In the genomic region with DNA sequence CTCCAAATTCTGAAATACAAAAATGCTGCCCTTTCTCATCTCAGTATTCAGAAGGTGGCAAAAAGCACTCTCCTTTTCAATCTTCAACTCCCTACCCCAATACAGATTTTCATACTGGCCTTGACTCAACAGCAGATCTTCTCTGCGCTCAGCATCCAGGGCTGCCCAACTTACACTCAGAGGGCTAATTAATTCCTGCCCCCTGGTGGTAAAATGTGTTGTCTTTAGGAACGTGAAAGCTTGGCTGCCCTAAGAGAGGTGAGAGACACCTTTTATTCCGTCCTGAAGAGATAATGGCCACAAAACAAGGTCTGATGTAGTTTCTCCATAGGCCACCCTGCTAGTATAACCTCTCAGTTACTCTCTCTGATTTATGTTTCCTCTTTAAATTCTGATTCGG, we compare ENCODE assay signal across 11 cellular contexts. TPM values are rescaled to one million over a fixed set of nuclear protein-coding genes. Genes with fewer than 3 reads are reported as not detected.
A peak's percentile ranks its signal among the peaks of the same experiment; 100 is the strongest.
DNase-seq lines count a peak whose midpoint lies in the region; ATAC-seq and TF ChIP-seq lines count a peak whose summit lies in the region.
"Had no signal": no experiment of that assay in that cellular context is flagged by ENCODE, and none has a peak within 500 bp of the region (broad histone marks: within the 10 kb centered on the region; RNA-seq: fewer than 3 reads in every experiment).

No MANE protein-coding gene starts in this region.

- DNase-seq in GM12864 (ENCODE audit: low read depth) (no peak), NAMALWA (ENCODE audit: low spot score) (peak; percentile 54), brain microvascular endothelial cell (peak; percentile 49), lower lobe of right lung (no peak), NCI-H1105 treated with DMSO at 0.1 percent for 48 hours (lab: John Stamatoyannopoulos, UW) (no peak), spleen (no peak)
- DNase-seq: NK-92 treated with Interleukin-12 subunit alpha and Interleukin-12 subunit beta, amount 100 ng/mL, for 24 hours; pancreas; stomach had no signal

- no peak for TF ChIP-seq POLR2A in spleen (IDR thresholded peaks at IDR 0.05)

- no peaks in the 10 kb centered on the region for H3K4me1 ChIP-seq in lower lobe of right lung
- H3K4me1 ChIP-seq in spleen, result no peaks in the 10 kb centered on the region
- H3K4me1 ChIP-seq: pancreas, stomach had no signal

- ATAC-seq in lower lobe of right lung (peak; percentile 42 to 48), HG03135 (IDR thresholded peaks at IDR 0.05; ENCODE audit: unreplicated experiment) (no peak), HG03108 (IDR thresholded peaks at IDR 0.05; ENCODE audit: unreplicated experiment) (no peak)
- ATAC-seq: pancreas had no signal

- WGBS in spleen, 5 donors, result 62 to 79% (median 70%) methylated on average over 4 of the region's 4 CpGs

- H3K9me3 ChIP-seq in lower lobe of right lung (no peaks in the 10 kb centered on the region), spleen (no peaks in the 10 kb centered on the region)
- H3K9me3 ChIP-seq: pancreas, stomach had no signal

- H3K4me3 ChIP-seq in GM12864 (ENCODE audit: low read depth, low read length) (no peak overlapping the region), brain microvascular endothelial cell (ENCODE audit: low read depth, low read length) (no peak overlapping the region), lower lobe of right lung (no peak overlapping the region), spleen (no peak overlapping the region)
- H3K4me3 ChIP-seq: pancreas, stomach had no signal

- H3K27ac ChIP-seq in brain microvascular endothelial cell (no peak overlapping the region), lower lobe of right lung (no peak overlapping the region), spleen (no peak overlapping the region)
- H3K27ac ChIP-seq: pancreas, stomach had no signal

- intact Hi-C loops in lower lobe of right lung (cut with DNase I), result no loop called here
- intact Hi-C loops in spleen (cut with DNase I; ENCODE audit: low total_unique reads), result no loop called here

- no peaks in the 10 kb centered on the region for H3K27me3 ChIP-seq in brain microvascular endothelial cell (replicated peaks)
- no peaks in the 10 kb centered on the region for H3K27me3 ChIP-seq in lower lobe of right lung (ENCODE audit: low read depth)
- H3K27me3 ChIP-seq in spleen (replicated peaks in 1 of 7), result no peaks in the 10 kb centered on the region
- H3K27me3 ChIP-seq: pancreas, stomach had no signal

- in situ Hi-C loops in brain microvascular endothelial cell (cut with HindIII; ENCODE audit: low pct_ligation_motif_present, low sequenced_read_pairs), result no loop called here

- H3K36me3 ChIP-seq in brain microvascular endothelial cell (replicated peaks) (no peaks in the 10 kb centered on the region), lower lobe of right lung (no peaks in the 10 kb centered on the region), spleen (no peaks in the 10 kb centered on the region)
- H3K36me3 ChIP-seq: pancreas, stomach had no signal

- TF ChIP-seq CTCF in GM12864 (IDR thresholded peaks at IDR 0.05; ENCODE audit: low read depth, low read length, missing control alignments), result peak; percentile 9
- peak; percentile 57 for TF ChIP-seq CTCF in brain microvascular endothelial cell (IDR thresholded peaks at IDR 0.05; ENCODE audit: low read depth, low read length, missing control alignments)
- no peak for TF ChIP-seq CTCF in lower lobe of right lung (IDR thresholded peaks at IDR 0.05)
- TF ChIP-seq CTCF in spleen (IDR thresholded peaks at IDR 0.05 in 8 of 11, conservative IDR thresholded peaks at IDR 0.05 in 3 of 11), result no peak

RNA-seq across cellular contexts. Expression of gene KRTAP24-1, which starts 25.0 kb away (rescaled TPM):
- total RNA-seq in lower lobe of right lung, result not detected
- not detected for total RNA-seq in spleen
- not detected for polyA plus RNA-seq in spleen
- total RNA-seq: pancreas, stomach had no signal
- polyA plus RNA-seq: pancreas, stomach had no signal

RNA-seq across cellular contexts. Expression of gene KRTAP25-1, which starts 31.5 kb away (rescaled TPM):
- total RNA-seq in lower lobe of right lung (not detected), spleen (not detected)
- not detected for polyA plus RNA-seq in spleen
- total RNA-seq: pancreas, stomach had no signal
- polyA plus RNA-seq: pancreas, stomach had no signal

RNA-seq across cellular contexts. Expression of gene CLDN8, which starts 41.9 kb away (rescaled TPM):
- 2.9 TPM for total RNA-seq in lower lobe of right lung
- not detected for total RNA-seq in spleen
- not detected for polyA plus RNA-seq in spleen

Comparison
In these comparisons a context has a peak if more than half of its experiments do, and no peak if none do; other contexts are left out.
1. DNase-seq: peak in NAMALWA (single experiment) and brain microvascular endothelial cell (single experiment); none in GM12864 (single experiment), lower lobe of right lung (single experiment), NCI-H1105 treated with DMSO at 0.1 percent for 48 hours (single experiment) and spleen (single experiment).
2. CTCF ChIP-seq: peak in GM12864 (single experiment) and brain microvascular endothelial cell (single experiment); none in lower lobe of right lung (single experiment) and spleen (0 of 11).
3. ATAC-seq: peak in lower lobe of right lung (2 of 2); none in HG03135 (single experiment) and HG03108 (single experiment).